In the genomic region with DNA sequence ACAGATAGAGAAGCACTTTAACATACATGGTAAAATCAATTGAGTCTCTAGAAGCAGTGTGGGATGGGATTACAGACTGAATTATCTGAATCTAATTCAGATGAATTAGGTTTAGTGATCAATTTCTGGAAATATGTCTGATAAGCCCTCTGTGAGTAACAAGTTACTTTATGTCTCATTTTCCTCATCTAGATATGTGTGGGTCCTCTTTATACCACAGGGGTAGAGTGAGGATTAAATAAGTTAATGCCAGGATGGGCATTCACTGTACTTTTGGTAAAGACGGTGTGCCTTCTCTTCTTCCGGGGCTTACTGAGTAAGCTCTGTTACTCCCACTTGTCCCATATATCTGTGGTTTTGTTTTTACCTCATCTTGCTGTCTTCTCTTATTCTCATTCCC, we compare ENCODE assay signal across 21 cellular contexts.
"Had no signal": no experiment of that assay in that cellular context is flagged by ENCODE, and none has a peak within 500 bp of the region (broad histone marks: within the 10 kb centered on the region; RNA-seq: fewer than 3 reads in every experiment).

No MANE protein-coding gene starts in this region.

- H3K9me3 Mint-ChIP-seq: nephron, neural progenitor cell had no signal

- H3K4me3 Mint-ChIP-seq: naive thymus-derived CD4-positive, alpha-beta T cell; natural killer cell; nephron; neural progenitor cell; stimulated activated naive B cell treated with anti-CD40 and anti-IgM and Interleukin-4, amounts not matched to agents 10 μg/mL and 1 μg/mL and 100 μg/mL, for 72 hours had no signal

- ATAC-seq: naive thymus-derived CD4-positive, alpha-beta T cell; natural killer cell; psoas muscle; right cardiac atrium; right lobe of liver; stimulated activated naive B cell treated with anti-CD40 and anti-IgM and Interleukin-4, amounts not matched to agents 10 μg/mL and 1 μg/mL and 100 μg/mL, for 72 hours had no signal

- H3K36me3 Mint-ChIP-seq: naive thymus-derived CD4-positive, alpha-beta T cell; natural killer cell; neural progenitor cell; stimulated activated naive B cell treated with anti-CD40 and anti-IgM and Interleukin-4, amounts not matched to agents 10 μg/mL and 1 μg/mL and 100 μg/mL, for 72 hours had no signal

- DNase-seq: naive thymus-derived CD4-positive, alpha-beta T cell; natural killer cell; occipital lobe; ovary; psoas muscle; right cardiac atrium; right lobe of liver; sigmoid colon; small intestine; stimulated activated CD4-positive, alpha-beta T cell treated with anti-CD3 and anti-CD28 coated beads, Interleukin-1b, Interleukin-23, amount 100 ng/mL, for 48 hours; stimulated activated CD4-positive, alpha-beta T cell treated with anti-CD3 and anti-CD28 coated beads, Interleukin-4, amount 100 ng/mL, for 1 hour; stimulated activated CD4-positive, alpha-beta T cell treated with anti-CD3 and anti-CD28 coated beads, Interleukin-4, amount 100 ng/mL, for 4 hours; stimulated activated CD8-positive, alpha-beta memory T cell treated with anti-CD3 and anti-CD28 coated beads, Interleukin-4, amount 100 ng/mL, for 48 hours; stimulated activated naive B cell treated with anti-CD40 and anti-IgM and Interleukin-4, amounts not matched to agents 10 μg/mL and 1 μg/mL and 100 μg/mL, for 72 hours; stimulated activated naive CD4-positive, alpha-beta T cell treated with Interleukin-2 at 50 U/mL for 16 hours; stomach; thyroid gland; trophoblast cell had no signal

- H3K27me3 Mint-ChIP-seq: progenitor cell of endocrine pancreas; stimulated activated naive B cell treated with anti-CD40 and anti-IgM and Interleukin-4, amounts not matched to agents 10 μg/mL and 1 μg/mL and 100 μg/mL, for 72 hours had no signal

- H3K27ac Mint-ChIP-seq: naive thymus-derived CD4-positive, alpha-beta T cell; natural killer cell; nephron; neural progenitor cell; progenitor cell of endocrine pancreas; stimulated activated naive B cell treated with anti-CD40 and anti-IgM and Interleukin-4, amounts not matched to agents 10 μg/mL and 1 μg/mL and 100 μg/mL, for 72 hours had no signal

- H3K4me1 Mint-ChIP-seq: natural killer cell; nephron; neural progenitor cell; stimulated activated naive B cell treated with anti-CD40 and anti-IgM and Interleukin-4, amounts not matched to agents 10 μg/mL and 1 μg/mL and 100 μg/mL, for 72 hours had no signal
